ENCODE assay signal across 37 cellular contexts in the genomic region with DNA sequence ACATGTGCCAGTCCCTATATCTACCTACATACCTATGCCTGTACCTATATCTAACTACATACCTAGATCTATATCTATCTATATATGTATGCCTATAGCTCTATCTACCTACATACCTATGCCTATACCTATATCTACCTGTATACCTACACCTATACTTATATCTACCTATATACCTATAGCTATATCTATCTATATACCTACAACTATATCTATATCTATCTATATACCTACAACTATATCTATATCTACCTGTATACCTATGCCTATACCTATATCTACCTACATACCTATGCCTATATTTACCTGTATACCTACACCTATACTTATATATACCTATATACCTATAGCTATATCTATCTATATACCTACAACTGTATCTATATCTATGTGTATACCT. TPM values are rescaled to one million over a fixed set of nuclear protein-coding genes. Genes with fewer than 3 reads are reported as not detected.
"Had no signal": no experiment of that assay in that cellular context is flagged by ENCODE, and none has a peak within 500 bp of the region (broad histone marks: within the 10 kb centered on the region; RNA-seq: fewer than 3 reads in every experiment).

No MANE protein-coding gene starts in this region.

- H3K9me3 Mint-ChIP-seq: activated naive CD4-positive, alpha-beta T cell treated with anti-CD3 and anti-CD28 coated beads, Interleukin-2, amount 10 ng/mL, durations not matched to agents 7 days and 5 days; activated naive CD4-positive, alpha-beta T cell treated with anti-CD3 and anti-CD28 coated beads, Interleukin-2, amount 50 U/mL, for 24 hours; activated naive CD8-positive, alpha-beta T cell treated with anti-CD3 and anti-CD28 coated beads, Interleukin-2, amount 10 ng/mL, durations not matched to agents 7 days and 5 days; activated naive CD8-positive, alpha-beta T cell treated with anti-CD3 and anti-CD28 coated beads, Interleukin-2, amount 50 U/mL, for 24 hours; activated T-cell treated with anti-CD3 and anti-CD28 coated beads, Interleukin-2, amount 50 U/mL, for 24 hours; activated T-cell treated with anti-CD3 and anti-CD28 coated beads, Interleukin-2, amount 50 U/mL, for 4 hours; activated T-cell treated with anti-CD3 and anti-CD28 coated beads, Interleukin-2, amount 50 U/mL, for 72 hours; activated T-helper 1 cell treated with anti-CD3 and anti-CD28 coated beads, Interleukin-12 subunit alpha, Interleukin-12 subunit beta, Interleukin-2, Interleukin-4 antibody, amounts not matched to agents 30 ng/mL and 10 ng/mL and 1 ng/mL, durations not matched to agents 14 hours and 24 hours and 36 hours; activated T-helper 2 cell treated with anti-CD3 and anti-CD28 coated beads, Interferon-gamma antibody, Interleukin-2, Interleukin-4, amounts not matched to agents 10 μg/mL and 5 μg/mL and 100 μg/mL, durations not matched to agents 14 hours and 24 hours and 36 hours; central memory CD8-positive, alpha-beta T cell had no signal

- DNase-seq: activated effector memory CD4-positive, alpha-beta T cell treated with anti-CD3 and anti-CD28 coated beads, Interleukin-2, amount 50 U/mL, for 16 hours; activated effector memory CD4-positive, alpha-beta T cell treated with Interleukin-2 at 50 U/mL for 16 hours; activated gamma-delta T cell; activated gamma-delta T cell treated with Interleukin-2 at 50 U/mL for 16 hours; activated naive CD4-positive, alpha-beta T cell; activated naive CD4-positive, alpha-beta T cell treated with anti-CD3 and anti-CD28 coated beads for 36 hours; activated naive CD4-positive, alpha-beta T cell treated with anti-CD3 and anti-CD28 coated beads, Interleukin-2, amount 10 ng/mL, durations not matched to agents 7 days and 5 days; activated naive CD4-positive, alpha-beta T cell treated with anti-CD3 and anti-CD28 coated beads, Interleukin-2, amount 50 U/mL, for 16 hours; activated naive CD4-positive, alpha-beta T cell treated with Interleukin-2 at 50 U/mL for 16 hours; activated naive CD8-positive, alpha-beta T cell treated with anti-CD3 and anti-CD28 coated beads for 36 hours; activated naive CD8-positive, alpha-beta T cell treated with anti-CD3 and anti-CD28 coated beads, Interleukin-2, amount 10 ng/mL, durations not matched to agents 7 days and 5 days; activated naive CD8-positive, alpha-beta T cell treated with anti-CD3 and anti-CD28 coated beads, Interleukin-2, amount 50 U/mL, for 24 hours; activated T-cell treated with anti-CD3 and anti-CD28 coated beads, Interleukin-2, amount 50 U/mL, for 24 hours; activated T-cell treated with anti-CD3 and anti-CD28 coated beads, Interleukin-2, amount 50 U/mL, for 4 hours; activated T-cell treated with anti-CD3 and anti-CD28 coated beads, Interleukin-2, amount 50 U/mL, for 48 hours; activated T-cell treated with anti-CD3 and anti-CD28 coated beads, Interleukin-2, amount 50 U/mL, for 72 hours; adrenal gland; amniotic stem cell; amygdala; anterior cingulate cortex; aorta; body of pancreas; brain microvascular endothelial cell; caudate nucleus; central memory CD4-positive, alpha-beta T cell; cerebellar nuclear complex had no signal

- H3K27me3 ChIP-seq: adrenal gland, ascending aorta, brain microvascular endothelial cell, breast epithelium, cardiac muscle cell had no signal

- H3K36me3 Mint-ChIP-seq: activated naive CD4-positive, alpha-beta T cell treated with anti-CD3 and anti-CD28 coated beads, Interleukin-2, amount 10 ng/mL, durations not matched to agents 7 days and 5 days; activated naive CD4-positive, alpha-beta T cell treated with anti-CD3 and anti-CD28 coated beads, Interleukin-2, amount 50 U/mL, for 24 hours; activated naive CD4-positive, alpha-beta T cell treated with anti-CD3 and anti-CD28 coated beads, Interleukin-2, amount 50 U/mL, for 72 hours; activated naive CD8-positive, alpha-beta T cell; activated naive CD8-positive, alpha-beta T cell treated with anti-CD3 and anti-CD28 coated beads for 36 hours; activated naive CD8-positive, alpha-beta T cell treated with anti-CD3 and anti-CD28 coated beads, Interleukin-2, amount 10 ng/mL, durations not matched to agents 7 days and 5 days; brain had no signal

- H3K4me1 ChIP-seq: adrenal gland, ascending aorta, body of pancreas, breast epithelium had no signal

- H3K4me3 Mint-ChIP-seq: activated naive CD4-positive, alpha-beta T cell treated with anti-CD3 and anti-CD28 coated beads for 36 hours; activated naive CD4-positive, alpha-beta T cell treated with anti-CD3 and anti-CD28 coated beads, Interleukin-2, amount 10 ng/mL, durations not matched to agents 7 days and 5 days; activated naive CD4-positive, alpha-beta T cell treated with anti-CD3 and anti-CD28 coated beads, Interleukin-2, amount 50 U/mL, for 24 hours; activated naive CD8-positive, alpha-beta T cell; activated naive CD8-positive, alpha-beta T cell treated with anti-CD3 and anti-CD28 coated beads for 36 hours; activated naive CD8-positive, alpha-beta T cell treated with anti-CD3 and anti-CD28 coated beads, Interleukin-2, amount 10 ng/mL, durations not matched to agents 7 days and 5 days; activated naive CD8-positive, alpha-beta T cell treated with anti-CD3 and anti-CD28 coated beads, Interleukin-2, amount 50 U/mL, for 24 hours; activated T-cell treated with anti-CD3 and anti-CD28 coated beads, Interleukin-2, amount 50 U/mL, for 24 hours; activated T-cell treated with anti-CD3 and anti-CD28 coated beads, Interleukin-2, amount 50 U/mL, for 4 hours; activated T-cell treated with anti-CD3 and anti-CD28 coated beads, Interleukin-2, amount 50 U/mL, for 72 hours; activated T-helper 1 cell treated with anti-CD3 and anti-CD28 coated beads, Interleukin-12 subunit alpha, Interleukin-12 subunit beta, Interleukin-2, Interleukin-4 antibody, amounts not matched to agents 30 ng/mL and 10 ng/mL and 1 ng/mL, durations not matched to agents 14 hours and 24 hours and 36 hours; activated T-helper 17 cell treated with anti-CD3 and anti-CD28 coated beads, Interleukin-2, amount 50 U/mL, for 72 hours; brain; central memory CD8-positive, alpha-beta T cell had no signal

- H3K27ac ChIP-seq: adrenal gland, ascending aorta, body of pancreas, brain microvascular endothelial cell, breast epithelium, cardiac muscle cell had no signal

- H3K27me3 Mint-ChIP-seq: activated naive CD4-positive, alpha-beta T cell treated with anti-CD3 and anti-CD28 coated beads, Interleukin-2, amount 10 ng/mL, durations not matched to agents 7 days and 5 days; activated naive CD4-positive, alpha-beta T cell treated with anti-CD3 and anti-CD28 coated beads, Interleukin-2, amount 50 U/mL, for 24 hours; activated naive CD8-positive, alpha-beta T cell treated with anti-CD3 and anti-CD28 coated beads, Interleukin-2, amount 10 ng/mL, durations not matched to agents 7 days and 5 days; activated naive CD8-positive, alpha-beta T cell treated with anti-CD3 and anti-CD28 coated beads, Interleukin-2, amount 50 U/mL, for 24 hours had no signal

- H3K4me3 ChIP-seq: adrenal gland, ascending aorta, body of pancreas, breast epithelium, cardiac muscle cell had no signal

- ATAC-seq: activated naive CD4-positive, alpha-beta T cell treated with anti-CD3 and anti-CD28 coated beads, Interleukin-2, amount 50 U/mL, for 72 hours; activated naive CD8-positive, alpha-beta T cell treated with anti-CD3 and anti-CD28 coated beads, Interleukin-2, amount 50 U/mL, for 24 hours; activated T-cell treated with anti-CD3 and anti-CD28 coated beads, Interleukin-2, amount 50 U/mL, for 4 hours; activated T-cell treated with anti-CD3 and anti-CD28 coated beads, Interleukin-2, amount 50 U/mL, for 72 hours; activated T-helper 17 cell treated with anti-CD3 and anti-CD28 coated beads, Interleukin-2, amount 50 U/mL, for 72 hours; body of pancreas had no signal

- H3K36me3 ChIP-seq: adrenal gland, ascending aorta, brain microvascular endothelial cell, breast epithelium, cardiac muscle cell had no signal

- H3K27ac Mint-ChIP-seq: activated naive CD4-positive, alpha-beta T cell treated with anti-CD3 and anti-CD28 coated beads for 36 hours; activated naive CD4-positive, alpha-beta T cell treated with anti-CD3 and anti-CD28 coated beads, Interleukin-2, amount 10 ng/mL, durations not matched to agents 7 days and 5 days; activated naive CD4-positive, alpha-beta T cell treated with anti-CD3 and anti-CD28 coated beads, Interleukin-2, amount 50 U/mL, for 24 hours; activated naive CD4-positive, alpha-beta T cell treated with anti-CD3 and anti-CD28 coated beads, Interleukin-2, amount 50 U/mL, for 72 hours; activated naive CD8-positive, alpha-beta T cell; activated naive CD8-positive, alpha-beta T cell treated with anti-CD3 and anti-CD28 coated beads for 36 hours; activated naive CD8-positive, alpha-beta T cell treated with anti-CD3 and anti-CD28 coated beads, Interleukin-2, amount 10 ng/mL, durations not matched to agents 7 days and 5 days; activated naive CD8-positive, alpha-beta T cell treated with anti-CD3 and anti-CD28 coated beads, Interleukin-2, amount 50 U/mL, for 24 hours; activated T-cell treated with anti-CD3 and anti-CD28 coated beads, Interleukin-2, amount 50 U/mL, for 24 hours; activated T-cell treated with anti-CD3 and anti-CD28 coated beads, Interleukin-2, amount 50 U/mL, for 72 hours; activated T-helper 1 cell treated with anti-CD3 and anti-CD28 coated beads, Interleukin-12 subunit alpha, Interleukin-12 subunit beta, Interleukin-2, Interleukin-4 antibody, amounts not matched to agents 30 ng/mL and 10 ng/mL and 1 ng/mL, durations not matched to agents 14 hours and 24 hours and 36 hours; activated T-helper 17 cell treated with anti-CD3 and anti-CD28 coated beads, Interleukin-2, amount 50 U/mL, for 72 hours; activated T-helper 2 cell treated with anti-CD3 and anti-CD28 coated beads, Interferon-gamma antibody, Interleukin-2, Interleukin-4, amounts not matched to agents 10 μg/mL and 5 μg/mL and 100 μg/mL, durations not matched to agents 14 hours and 24 hours and 36 hours; brain had no signal

- H3K4me1 Mint-ChIP-seq: activated naive CD4-positive, alpha-beta T cell treated with anti-CD3 and anti-CD28 coated beads, Interleukin-2, amount 10 ng/mL, durations not matched to agents 7 days and 5 days; activated naive CD4-positive, alpha-beta T cell treated with anti-CD3 and anti-CD28 coated beads, Interleukin-2, amount 50 U/mL, for 24 hours; activated naive CD8-positive, alpha-beta T cell treated with anti-CD3 and anti-CD28 coated beads for 36 hours; activated naive CD8-positive, alpha-beta T cell treated with anti-CD3 and anti-CD28 coated beads, Interleukin-2, amount 10 ng/mL, durations not matched to agents 7 days and 5 days; activated naive CD8-positive, alpha-beta T cell treated with anti-CD3 and anti-CD28 coated beads, Interleukin-2, amount 50 U/mL, for 24 hours; activated T-helper 17 cell treated with anti-CD3 and anti-CD28 coated beads, Interleukin-2, amount 50 U/mL, for 72 hours; brain; central memory CD8-positive, alpha-beta T cell had no signal

- H3K9me3 ChIP-seq: adrenal gland, ascending aorta, body of pancreas, breast epithelium had no signal

RNA-seq across cellular contexts. Expression of a gene that starts 56.6 kb away (rescaled TPM):
- total RNA-seq: activated naive CD4-positive, alpha-beta T cell treated with anti-CD3 and anti-CD28 coated beads for 36 hours; activated naive CD4-positive, alpha-beta T cell treated with anti-CD3 and anti-CD28 coated beads, Interleukin-2, amount 50 U/mL, for 72 hours; activated naive CD8-positive, alpha-beta T cell treated with anti-CD3 and anti-CD28 coated beads for 36 hours; activated naive CD8-positive, alpha-beta T cell treated with anti-CD3 and anti-CD28 coated beads, Interleukin-2, amount 10 ng/mL, durations not matched to agents 7 days and 5 days; activated T-helper 1 cell treated with anti-CD3 and anti-CD28 coated beads, Interleukin-12 subunit alpha, Interleukin-12 subunit beta, Interleukin-2, Interleukin-4 antibody, amounts not matched to agents 30 ng/mL and 10 ng/mL and 1 ng/mL, durations not matched to agents 14 hours and 24 hours and 36 hours; activated T-helper 17 cell treated with anti-CD3 and anti-CD28 coated beads, Interleukin-2, amount 50 U/mL, for 72 hours; activated T-helper 2 cell treated with anti-CD3 and anti-CD28 coated beads, Interferon-gamma antibody, Interleukin-2, Interleukin-4, amounts not matched to agents 10 μg/mL and 5 μg/mL and 100 μg/mL, durations not matched to agents 14 hours and 24 hours and 36 hours had no signal
